In genomic region chr6:63635563-63636515, GRCh38 we compare ENCODE assay signal across 8 cellular contexts.
DNase-seq lines count a peak whose midpoint lies in the region; ATAC-seq lines count a peak whose summit lies in the region.

Gene PHF3 (plus strand): TSS chr6:63635802. CDS start chr6:63646552, 10,750 bp downstream.

- H3K27me3 Mint-ChIP-seq in central memory CD8-positive, alpha-beta T cell = no peaks in the 10 kb centered on the region

- H3K4me1 Mint-ChIP-seq in central memory CD8-positive, alpha-beta T cell = peaks cover 49% of the 10 kb centered on the region

- DNase-seq in AML-193 (lab: John Stamatoyannopoulos, UW) (peak; percentile 93 to 95), NCI-H446 treated with DMSO at 0.1 percent for 48 hours (lab: John Stamatoyannopoulos, UW) (peak; percentile 77), islet precursor cell (peak; percentile 91)
- DNase-seq in central memory CD8-positive, alpha-beta T cell (ENCODE audit: low spot score in 2 of 2) = peak; percentile 76 to 81
- peak; percentile 69 to 89 (median 81) for DNase-seq in stimulated activated CD4-positive, alpha-beta T cell treated with anti-CD3 and anti-CD28 coated beads, Interleukin-12 subunit alpha, Interleukin-12 subunit beta, amount 100 ng/mL, for 48 hours (ENCODE audit: low read depth in 2 of 3, low spot score in 1 of 3)

- H3K9me3 Mint-ChIP-seq in central memory CD8-positive, alpha-beta T cell = no peaks in the 10 kb centered on the region

- ATAC-seq in GM19043 (IDR thresholded peaks at IDR 0.05; ENCODE audit: low read depth, unreplicated experiment) (peak; percentile 85), HG03354 (IDR thresholded peaks at IDR 0.05; ENCODE audit: poor library complexity, severe bottlenecking, unreplicated experiment) (peak; percentile 84)
- ATAC-seq in activated CD4-positive, CD25-positive, alpha-beta regulatory T cell treated with anti-CD3 and anti-CD28 coated beads, Interleukin-2, amount 50 U/mL, for 24 hours = peak; percentile 89 to 90
- ATAC-seq in central memory CD8-positive, alpha-beta T cell (replicated peaks; ENCODE audit: extremely low read depth, poor library complexity, severe bottlenecking) = peak; percentile 88

- peak within 1 kb of the TSS; percentile 97 for H3K27ac Mint-ChIP-seq in central memory CD8-positive, alpha-beta T cell (ENCODE audit: low read depth)

- peak within 1 kb of the TSS; percentile 98 for H3K4me3 Mint-ChIP-seq in central memory CD8-positive, alpha-beta T cell

- peaks cover 11% of the 10 kb centered on the region for H3K36me3 Mint-ChIP-seq in central memory CD8-positive, alpha-beta T cell (ENCODE audit: insufficient read depth)

Comparison
In these comparisons a context has a peak if more than half of its experiments do, and no peak if none do; other contexts are left out.
1. Peak in every context shown above with its lines: DNase-seq and ATAC-seq.